ENCODE assay signal across 7 cellular contexts in genomic region chr1:44110916-44111315, GRCh38. TPM values are rescaled to one million over a fixed set of nuclear protein-coding genes. Genes with fewer than 3 reads are reported as not detected.
"Had no signal": no experiment of that assay in that cellular context is flagged by ENCODE, and none has a peak within 500 bp of the region (broad histone marks: within the 10 kb centered on the region; RNA-seq: fewer than 3 reads in every experiment).

No MANE protein-coding gene starts in this region.

- H3K27ac ChIP-seq: HL-60 had no signal

- H3K4me3 ChIP-seq: GM23338 had no signal

- DNase-seq: H9, HCEC 1CT, IMR-90 had no signal

- ATAC-seq: GM23338 had no signal

RNA-seq across cellular contexts. Expression of gene KLF17, which starts 7.7 kb away (rescaled TPM):
- total RNA-seq: GM23338, H1 had no signal
- polyA plus RNA-seq: GM23338, H1 had no signal

RNA-seq across cellular contexts. Expression of gene KLF18, which starts 30.5 kb away (rescaled TPM):
- total RNA-seq: HT1080, IMR-90 had no signal
- polyA plus RNA-seq: GM23338, IMR-90 had no signal
